Comparison of ENCODE assay signal across 8 cellular contexts in genomic region chr3:183699238-183699947, GRCh38. TPM values are rescaled to one million over a fixed set of nuclear protein-coding genes. Genes with fewer than 3 reads are reported as not detected.
DNase-seq lines count a peak whose midpoint lies in the region; ATAC-seq and TF ChIP-seq lines count a peak whose summit lies in the region.

No MANE protein-coding gene starts in this region.

- H3K4me3 ChIP-seq in OCI-LY1 (ENCODE audit: low read depth, low read length, poor library complexity, severe bottlenecking) (peak overlapping the region; percentile 84), osteoblast (ENCODE audit: insufficient read depth, low read length) (peak overlapping the region; percentile 97)
- H3K4me3 ChIP-seq in effector memory CD4-positive, alpha-beta T cell (ENCODE audit: insufficient read depth, low read depth, low read length, poor library complexity, severe bottlenecking), result peak overlapping the region; percentile 95

- H3K9me3 ChIP-seq in ES-I3 (ENCODE audit: control insufficient read depth, insufficient read depth, low read length) (no peaks in the 10 kb centered on the region), OCI-LY1 (ENCODE audit: low read length) (no peaks in the 10 kb centered on the region), osteoblast (ENCODE audit: low read depth, low read length) (no peaks in the 10 kb centered on the region)
- no peaks in the 10 kb centered on the region for H3K9me3 ChIP-seq in effector memory CD4-positive, alpha-beta T cell (ENCODE audit: control insufficient read depth, low read length)

- H3K36me3 ChIP-seq in ES-I3 (ENCODE audit: insufficient read depth, low read length) (no peaks in the 10 kb centered on the region), OCI-LY1 (ENCODE audit: insufficient read depth, low read length) (peaks cover 19% of the 10 kb centered on the region), osteoblast (ENCODE audit: insufficient read depth, low read length) (no peaks in the 10 kb centered on the region)
- no peaks in the 10 kb centered on the region for H3K36me3 ChIP-seq in effector memory CD4-positive, alpha-beta T cell (ENCODE audit: control insufficient read depth, insufficient read depth, low read length)

- TF ChIP-seq CTCF in OCI-LY1 (IDR thresholded peaks at IDR 0.05; ENCODE audit: low read length), result no peak
- TF ChIP-seq CTCF in osteoblast (IDR thresholded peaks at IDR 0.05; ENCODE audit: extremely low read depth, low read depth, low read length), result no peak

- H3K4me1 ChIP-seq in ES-I3 (ENCODE audit: insufficient read depth, low read length) (peaks cover 8% of the 10 kb centered on the region), OCI-LY1 (ENCODE audit: insufficient read depth, low read length, severe bottlenecking) (peaks cover 49% of the 10 kb centered on the region), osteoblast (ENCODE audit: insufficient read depth, low read length) (peaks cover 5% of the 10 kb centered on the region)
- H3K4me1 ChIP-seq in effector memory CD4-positive, alpha-beta T cell (ENCODE audit: control insufficient read depth, insufficient read depth, low read length, poor library complexity, severe bottlenecking), result peaks cover 3% of the 10 kb centered on the region

- H3K27me3 ChIP-seq in OCI-LY1 (ENCODE audit: insufficient read depth, low read length) (no peaks in the 10 kb centered on the region), osteoblast (ENCODE audit: insufficient read depth, low read length) (no peaks in the 10 kb centered on the region)
- H3K27me3 ChIP-seq in effector memory CD4-positive, alpha-beta T cell (replicated peaks; ENCODE audit: control insufficient read depth, insufficient read depth, low read length, poor library complexity, severe bottlenecking), result no peaks in the 10 kb centered on the region

- H2AFZ ChIP-seq in OCI-LY1 (ENCODE audit: low read length), result no peak overlapping the region
- no peak overlapping the region for H2AFZ ChIP-seq in osteoblast (ENCODE audit: low read length)

- no peak for ATAC-seq in GM18502 (IDR thresholded peaks at IDR 0.05; ENCODE audit: poor library complexity, unreplicated experiment)

- H4K20me1 ChIP-seq in OCI-LY1 (ENCODE audit: insufficient read depth, low read length) (peaks cover 10% of the 10 kb centered on the region; the same call in 1 of the 2 replicates), osteoblast (ENCODE audit: insufficient read depth, low read length) (peaks cover 24% of the 10 kb centered on the region)

- peaks cover 65% of the 10 kb centered on the region for H3K79me2 ChIP-seq in OCI-LY1 (ENCODE audit: insufficient read depth, low read length)
- H3K79me2 ChIP-seq in osteoblast (ENCODE audit: insufficient read depth, low read length), result peaks cover 71% of the 10 kb centered on the region

- H3K9ac ChIP-seq in ES-I3 (ENCODE audit: low read depth, low read length) (peak overlapping the region; percentile 99), OCI-LY1 (ENCODE audit: low read length) (peak overlapping the region; percentile 92)

- H3K27ac ChIP-seq in OCI-LY1 (ENCODE audit: low read depth, low read length, poor library complexity, severe bottlenecking) (peak overlapping the region; percentile 87), osteoblast (ENCODE audit: low read depth, low read length) (peak overlapping the region; percentile 79)
- H3K27ac ChIP-seq in effector memory CD4-positive, alpha-beta T cell (ENCODE audit: insufficient read depth, low read length, poor library complexity, severe bottlenecking), result no peak overlapping the region

- peak overlapping the region; percentile 99 for H3K4me2 ChIP-seq in OCI-LY1 (ENCODE audit: low read length)
- H3K4me2 ChIP-seq in osteoblast (ENCODE audit: insufficient read depth, low read length), result peak overlapping the region; percentile 82

- DNase-seq in effector memory CD4-positive, alpha-beta T cell, result no peak
- DNase-seq in osteoblast (ENCODE audit: insufficient read length, low spot score, missing footprints) (peak; percentile 83), COLO829 (ENCODE audit: low spot score) (no peak), epidermal melanocyte (ENCODE audit: insufficient read length, low spot score) (no peak), foreskin melanocyte (no peak)

- no peaks in the 10 kb centered on the region for H3K9me2 ChIP-seq in OCI-LY1 (ENCODE audit: low read depth, low read length)

- no peaks in the 10 kb centered on the region for H3F3A ChIP-seq in OCI-LY1 (ENCODE audit: insufficient read depth, low read length)

RNA-seq across cellular contexts. Expression of gene YEATS2, which starts 1.8 kb away (rescaled TPM):
- 32.2 and 35.1 TPM in 2 replicates for total RNA-seq in osteoblast
